In genomic region chr7:87148332-87148955, GRCh38 we compare ENCODE assay signal across 8 cellular contexts. TPM values are rescaled to one million over a fixed set of nuclear protein-coding genes. Genes with fewer than 3 reads are reported as not detected.
DNase-seq lines count a peak whose midpoint lies in the region; ATAC-seq and TF ChIP-seq lines count a peak whose summit lies in the region.

No MANE protein-coding gene starts in this region.

- H3K27me3 Mint-ChIP-seq in T-helper 17 cell: no peaks in the 10 kb centered on the region

- no peaks in the 10 kb centered on the region for H3K4me1 ChIP-seq in uterus

- peaks cover 6% of the 10 kb centered on the region for H3K36me3 Mint-ChIP-seq in T-helper 17 cell (ENCODE audit: low read depth)

- CTCF ChIA-PET in AG04450 (lab: Charles Lee): interaction anchor here (0.5 to 3.5 kb wide), 23 partner anchors 9 to 1536 kb away, joined by 3 to 58 read pairs (median 4); no protein-coding TSS in a partner anchor

- no peaks in the 10 kb centered on the region for H3K36me3 ChIP-seq in uterus

- no peaks in the 10 kb centered on the region for H3K27me3 ChIP-seq in AG04450 (ENCODE audit: control insufficient read depth, insufficient read depth, low read length)
- H3K27me3 ChIP-seq in uterus: no peaks in the 10 kb centered on the region

- H3K9me3 ChIP-seq in AG04450 (ENCODE audit: control insufficient read depth, insufficient read depth, low read length) (no peaks in the 10 kb centered on the region; the same call in 1 of the 2 replicates), uterus (no peaks in the 10 kb centered on the region), T-helper 17 cell (ENCODE audit: control insufficient read depth, low read length, poor library complexity, severe bottlenecking) (no peaks in the 10 kb centered on the region)

- TF ChIP-seq CTCF in AG04450 (IDR thresholded peaks at IDR 0.05; ENCODE audit: low read depth, low read length) (peak; percentile 48), GM10266 (IDR thresholded peaks at IDR 0.05; ENCODE audit: control insufficient read depth, insufficient read depth, low read depth, missing control alignments) (peak; percentile 55), uterus (IDR thresholded peaks at IDR 0.05) (peak; percentile 35 to 46 (median 39))

- H3K4me3 ChIP-seq in AG04450 (ENCODE audit: low read depth, low read length) (no peak overlapping the region), uterus (no peak overlapping the region)

- no peak for ATAC-seq in GM19455 (IDR thresholded peaks at IDR 0.05; ENCODE audit: unreplicated experiment)
- ATAC-seq in T-helper 17 cell: no peak
- ATAC-seq in GM21423 (IDR thresholded peaks at IDR 0.05; ENCODE audit: unreplicated experiment): no peak

- H3K4me1 Mint-ChIP-seq in T-helper 17 cell: peaks cover 21% of the 10 kb centered on the region

- no peak for DNase-seq in AG04450 (ENCODE audit: low read depth, low spot score)
- DNase-seq in GM10266 (ENCODE audit: extremely low spot score): peak; percentile 30
- peak; percentile 83 for DNase-seq in OCI-M1 (lab: John Stamatoyannopoulos, UW)
- DNase-seq in fibroblast of peridontal ligament (ENCODE audit: extremely low read depth): peak; percentile 59
- no peak for DNase-seq in uterus
- no peak for DNase-seq in T-helper 17 cell

- intact Hi-C loops in uterus (cut with DNase I; ENCODE audit: low total_unique reads): no loop called here

- TF ChIP-seq POLR2A in uterus (IDR thresholded peaks at IDR 0.05): no peak

- H3K4me3 Mint-ChIP-seq in T-helper 17 cell: no peak overlapping the region

- POLR2A ChIA-PET in AG04450 (lab: Yijun Ruan, JAX): no interaction called here

- H3K27ac ChIP-seq in AG04450 (ENCODE audit: low read depth, low read length) (no peak overlapping the region), uterus (no peak overlapping the region)

- H3K27ac Mint-ChIP-seq in T-helper 17 cell: no peak overlapping the region

RNA-seq across cellular contexts. Expression of gene DMTF1, which starts 3.8 kb away (rescaled TPM):
- polyA plus RNA-seq in AG04450 (2011; rRNA removed): 95.7 and 134 TPM in 2 replicates
- polyA minus RNA-seq in AG04450 (2011; rRNA and poly(A)+ RNA removed): 81.6 and 146 TPM in 2 replicates
- total RNA-seq in uterus: 100 to 1,000 TPM in 3 of 4 donors, 10 to 100 TPM in 1; 36.2 to 193 (median 138) TPM
- 100 to 1,000 TPM; 125 to 131 TPM for total RNA-seq in T-helper 17 cell

Comparison
In these comparisons a context has a peak if more than half of its experiments do, and no peak if none do; other contexts are left out.
1. DNase-seq: peak in GM10266 (single experiment), OCI-M1 (single experiment) and fibroblast of peridontal ligament (single experiment); none in AG04450 (single experiment), uterus (0 of 2) and T-helper 17 cell (0 of 3).
2. Peak in every context shown above with its lines, with median percentiles within 50 percentile points of each other: CTCF ChIP-seq.